ENCODE assay signal across 6 cellular contexts in the genomic region with DNA sequence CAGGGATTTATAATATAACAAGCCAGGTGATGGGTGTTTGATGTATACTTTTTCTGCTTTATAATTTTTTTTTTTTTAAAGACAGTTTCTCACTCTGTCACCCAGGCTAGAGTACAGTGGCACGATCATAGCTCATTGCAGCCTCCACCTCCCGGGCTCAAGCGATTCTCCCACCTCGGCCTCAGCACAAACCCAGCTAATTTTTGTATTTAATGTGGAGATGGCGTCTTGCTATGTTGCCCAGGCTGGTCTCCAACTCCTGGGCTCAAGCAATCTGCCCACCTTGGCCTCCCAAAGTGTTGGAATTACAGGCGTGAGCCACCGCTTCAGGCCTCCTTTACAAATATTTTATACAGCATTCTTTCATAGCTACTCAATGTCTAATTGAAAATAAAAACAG.
"Had no signal": no experiment of that assay in that cellular context is flagged by ENCODE, and none has a peak within 500 bp of the region (broad histone marks: within the 10 kb centered on the region; RNA-seq: fewer than 3 reads in every experiment).

No MANE protein-coding gene starts in this region.

- H3K27ac Mint-ChIP-seq: activated T-helper 2 cell treated with anti-CD3 and anti-CD28 coated beads, Interferon-gamma antibody, Interleukin-2, Interleukin-4, amounts not matched to agents 10 μg/mL and 5 μg/mL and 100 μg/mL, durations not matched to agents 14 hours and 24 hours and 36 hours; nephron had no signal

- H3K4me3 Mint-ChIP-seq: nephron had no signal

- H3K27ac ChIP-seq: breast epithelium, foreskin keratinocyte, suprapubic skin had no signal

- H3K27me3 Mint-ChIP-seq: activated CD4-positive, alpha-beta memory T cell treated with anti-CD3 and anti-CD28 coated beads for 36 hours had no signal

- H3K36me3 ChIP-seq: breast epithelium had no signal

- H3K4me1 ChIP-seq: breast epithelium had no signal

- H3K27me3 ChIP-seq: breast epithelium, foreskin keratinocyte, suprapubic skin had no signal

- H3K9me3 ChIP-seq: suprapubic skin had no signal

- H3K4me3 ChIP-seq: suprapubic skin had no signal
